In the genomic region with DNA sequence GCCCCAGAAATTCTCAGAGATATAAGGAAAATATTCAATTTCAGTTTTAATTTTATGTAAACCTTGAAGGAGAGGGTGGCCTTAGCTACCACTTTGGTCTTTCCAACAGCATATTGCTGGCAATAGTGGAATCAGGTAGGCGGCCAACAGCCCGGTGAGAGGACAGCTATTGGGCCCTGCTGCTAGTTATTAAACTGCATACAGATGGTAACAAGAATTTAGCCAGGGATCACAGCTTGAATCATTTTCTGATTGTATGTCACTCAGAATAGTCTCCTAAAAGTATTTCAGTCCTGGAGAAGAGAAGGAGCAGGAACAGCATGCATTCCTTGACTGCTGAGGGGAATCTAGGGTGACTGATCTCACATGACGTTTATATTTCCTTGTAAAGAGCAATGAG, we compare ENCODE assay signal across 21 cellular contexts.
DNase-seq lines count a peak whose midpoint lies in the region; ATAC-seq and TF ChIP-seq lines count a peak whose summit lies in the region.
"Had no signal": no experiment of that assay in that cellular context is flagged by ENCODE, and none has a peak within 500 bp of the region (broad histone marks: within the 10 kb centered on the region; RNA-seq: fewer than 3 reads in every experiment).

No MANE protein-coding gene starts in this region.

- intact Hi-C loops in right lobe of liver (cut with DNase I) = no loop called here

- no peaks in the 10 kb centered on the region for H3K9me2 ChIP-seq in neural cell (ENCODE audit: insufficient read depth, low read length)

- no peak overlapping the region for H3K9ac ChIP-seq in neural cell (ENCODE audit: low read length)
- H3K9ac ChIP-seq: BLaER1 had no signal

- H3K27me3 ChIP-seq in neural cell (ENCODE audit: insufficient read depth, low read depth, low read length) (no peaks in the 10 kb centered on the region), right lobe of liver (no peaks in the 10 kb centered on the region)
- H3K27me3 ChIP-seq: BE2C, BLaER1 had no signal

- no peaks in the 10 kb centered on the region for H3K4me1 ChIP-seq in right lobe of liver
- H3K4me1 ChIP-seq: BE2C, BLaER1 had no signal

- no peaks in the 10 kb centered on the region for H3K36me3 ChIP-seq in neural cell (ENCODE audit: insufficient read depth, low read length)
- H3K36me3 ChIP-seq in right lobe of liver = no peaks in the 10 kb centered on the region
- H3K36me3 ChIP-seq: BE2C, BLaER1 had no signal

- no peaks in the 10 kb centered on the region for H3K9me3 ChIP-seq in neural cell (ENCODE audit: low read length)
- H3K9me3 ChIP-seq in right lobe of liver = no peaks in the 10 kb centered on the region
- H3K9me3 ChIP-seq: BE2C, BLaER1 had no signal

- no peaks in the 10 kb centered on the region for H3K79me2 ChIP-seq in neural cell (replicated peaks; ENCODE audit: insufficient read depth, low read length)

- no peak for TF ChIP-seq CTCF in VCaP (conservative IDR thresholded peaks at IDR 0.05)
- TF ChIP-seq CTCF in neural cell (IDR thresholded peaks at IDR 0.05; ENCODE audit: poor library complexity, severe bottlenecking) = no peak
- TF ChIP-seq CTCF in right lobe of liver (IDR thresholded peaks at IDR 0.05) = no peak

- 63% methylated on average over 2 of the region's 3 CpGs for WGBS in right lobe of liver (ENCODE audit: insufficient coverage, low coverage, low lambda C conversion rate, missing lambda C conversion rate)

- no peak for TF ChIP-seq RAD21 in neural cell (conservative IDR thresholded peaks at IDR 0.05)

- no peaks in the 10 kb centered on the region for H3F3A ChIP-seq in neural cell (ENCODE audit: insufficient read depth, low read length, poor library complexity, severe bottlenecking)

- no peak for TF ChIP-seq EP300 in neural cell (conservative IDR thresholded peaks at IDR 0.05; ENCODE audit: poor library complexity, severe bottlenecking)

- H2AFZ ChIP-seq in neural cell (ENCODE audit: low read depth, low read length) = no peak overlapping the region

- peak; percentile 2 to 6 for DNase-seq in cerebellar nuclear complex (lab: John Stamatoyannopoulos, UW)
- DNase-seq in HK-2 (ENCODE audit: unreplicated experiment) = no peak
- DNase-seq in SHP77 (lab: John Stamatoyannopoulos, UW) = no peak
- DNase-seq in right lobe of liver = no peak
- DNase-seq: 8988T; ACHN; BE2C; CD4-positive, alpha-beta memory T cell; CD4-positive, CD25-positive, alpha-beta regulatory T cell; CD8-positive, alpha-beta memory T cell; COR-L47; DMS 273 treated with DMSO at 0.1 percent for 48 hours; DMS153; DMS53; DMS79; DND-41; EL; GF-D8 had no signal

- H3K4me2 ChIP-seq in neural cell (ENCODE audit: low read length) = no peak overlapping the region
- H3K4me2 ChIP-seq: BLaER1 had no signal

- H4K20me1 ChIP-seq in neural cell (ENCODE audit: insufficient read depth) = no peaks in the 10 kb centered on the region
- H4K20me1 ChIP-seq: BLaER1 had no signal

- TF ChIP-seq POLR2A in right lobe of liver (IDR thresholded peaks at IDR 0.05) = no peak

- no peak overlapping the region for H3K4me3 ChIP-seq in neural cell (ENCODE audit: low read length)
- no peak overlapping the region for H3K4me3 ChIP-seq in right lobe of liver
- H3K4me3 ChIP-seq: BLaER1 had no signal

- ATAC-seq in right lobe of liver = no peak

- H3K27ac ChIP-seq in VCaP = peak overlapping the region; percentile 68
- H3K27ac ChIP-seq in neural cell (ENCODE audit: low read length) = peak overlapping the region; percentile 17
- no peak overlapping the region for H3K27ac ChIP-seq in right lobe of liver
- H3K27ac ChIP-seq: BLaER1 had no signal

TF ChIP-seq in neural cell, 6 proteins besides CTCF, POLR2A, EP300 and RAD21:
- TF ChIP-seq POLR2AphosphoS5 (IDR thresholded peaks at IDR 0.05) = no peak
- TF ChIP-seq, protein P1, sequence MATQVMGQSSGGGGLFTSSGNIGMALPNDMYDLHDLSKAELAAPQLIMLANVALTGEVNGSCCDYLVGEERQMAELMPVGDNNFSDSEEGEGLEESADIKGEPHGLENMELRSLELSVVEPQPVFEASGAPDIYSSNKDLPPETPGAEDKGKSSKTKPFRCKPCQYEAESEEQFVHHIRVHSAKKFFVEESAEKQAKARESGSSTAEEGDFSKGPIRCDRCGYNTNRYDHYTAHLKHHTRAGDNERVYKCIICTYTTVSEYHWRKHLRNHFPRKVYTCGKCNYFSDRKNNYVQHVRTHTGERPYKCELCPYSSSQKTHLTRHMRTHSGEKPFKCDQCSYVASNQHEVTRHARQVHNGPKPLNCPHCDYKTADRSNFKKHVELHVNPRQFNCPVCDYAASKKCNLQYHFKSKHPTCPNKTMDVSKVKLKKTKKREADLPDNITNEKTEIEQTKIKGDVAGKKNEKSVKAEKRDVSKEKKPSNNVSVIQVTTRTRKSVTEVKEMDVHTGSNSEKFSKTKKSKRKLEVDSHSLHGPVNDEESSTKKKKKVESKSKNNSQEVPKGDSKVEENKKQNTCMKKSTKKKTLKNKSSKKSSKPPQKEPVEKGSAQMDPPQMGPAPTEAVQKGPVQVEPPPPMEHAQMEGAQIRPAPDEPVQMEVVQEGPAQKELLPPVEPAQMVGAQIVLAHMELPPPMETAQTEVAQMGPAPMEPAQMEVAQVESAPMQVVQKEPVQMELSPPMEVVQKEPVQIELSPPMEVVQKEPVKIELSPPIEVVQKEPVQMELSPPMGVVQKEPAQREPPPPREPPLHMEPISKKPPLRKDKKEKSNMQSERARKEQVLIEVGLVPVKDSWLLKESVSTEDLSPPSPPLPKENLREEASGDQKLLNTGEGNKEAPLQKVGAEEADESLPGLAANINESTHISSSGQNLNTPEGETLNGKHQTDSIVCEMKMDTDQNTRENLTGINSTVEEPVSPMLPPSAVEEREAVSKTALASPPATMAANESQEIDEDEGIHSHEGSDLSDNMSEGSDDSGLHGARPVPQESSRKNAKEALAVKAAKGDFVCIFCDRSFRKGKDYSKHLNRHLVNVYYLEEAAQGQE (IDR thresholded peaks at IDR 0.05; ENCODE audit: borderline replicate concordance) = no peak
- no peak for TF ChIP-seq EZH2 (IDR thresholded peaks at IDR 0.05; ENCODE audit: borderline replicate concordance, insufficient read depth, low read length, poor library complexity, severe bottlenecking)
- no peak for TF ChIP-seq SMC3 (conservative IDR thresholded peaks at IDR 0.05; ENCODE audit: poor library complexity)
- no peak for TF ChIP-seq TAF1 (IDR thresholded peaks at IDR 0.05; ENCODE audit: low read depth)
- TF ChIP-seq MXI1 (conservative IDR thresholded peaks at IDR 0.05; ENCODE audit: poor library complexity, severe bottlenecking) = no peak

Comparison
In these comparisons a context has a peak if more than half of its experiments do, and no peak if none do; other contexts are left out.
1. H3K27ac ChIP-seq: peak in VCaP (single experiment) and neural cell (single experiment); none in right lobe of liver (0 of 3).
2. DNase-seq: peak in cerebellar nuclear complex (2 of 2); none in HK-2 (single experiment), SHP77 (0 of 2) and right lobe of liver (0 of 3).